22 cellular contexts compared by ENCODE assay signal in the genomic region with DNA sequence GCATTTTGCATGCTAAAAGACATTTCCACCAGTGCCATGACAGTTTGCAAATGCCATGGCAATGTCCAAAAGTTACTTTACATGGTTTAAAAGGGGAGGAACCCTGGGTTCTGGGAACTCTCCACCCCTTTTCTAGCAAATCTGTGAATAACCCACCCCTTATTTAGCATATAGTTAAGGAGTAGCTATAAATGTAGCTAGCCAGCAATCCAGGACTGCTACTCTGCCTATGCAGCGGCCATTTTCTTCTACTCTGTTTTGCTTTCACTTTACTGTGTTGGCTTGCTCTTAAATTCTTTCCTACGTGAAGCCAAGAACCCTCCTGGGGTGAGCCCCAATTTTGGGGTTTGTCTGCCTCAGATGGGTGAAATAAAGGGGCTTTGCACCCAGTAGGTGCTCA.
DNase-seq lines count a peak whose midpoint lies in the region; ATAC-seq and TF ChIP-seq lines count a peak whose summit lies in the region.
"Had no signal": no experiment of that assay in that cellular context is flagged by ENCODE, and none has a peak within 500 bp of the region (broad histone marks: within the 10 kb centered on the region; RNA-seq: fewer than 3 reads in every experiment).

No MANE protein-coding gene starts in this region.

- no peak for TF ChIP-seq CTCF in HFFc6 (IDR thresholded peaks at IDR 0.05)

- H3K27me3 Mint-ChIP-seq in HFFc6 (ENCODE audit: insufficient read depth) = no peaks in the 10 kb centered on the region; the same call in none of the 2 replicates

- H3K4me1 Mint-ChIP-seq in HFFc6 (ENCODE audit: low read depth) = no peaks in the 10 kb centered on the region

- no peaks in the 10 kb centered on the region for H3K36me3 Mint-ChIP-seq in HFFc6 (ENCODE audit: low read depth)
- H3K36me3 Mint-ChIP-seq: CD4-positive, CD25-positive, alpha-beta regulatory T cell; natural killer cell treated with Interleukin-12 subunit alpha and Interleukin-12 subunit beta and Interleukin-15 and Interleukin-18, amount 100 ng/mL, for 72 hours had no signal

- in situ Hi-C loops in KBM-7 (cut with MboI; ENCODE audit: low pct_unique_long_range_greater_than_20kb, low sequenced_read_pairs) = no loop called here

- H3K9me3 Mint-ChIP-seq in HFFc6 = no peaks in the 10 kb centered on the region
- H3K9me3 Mint-ChIP-seq: activated naive CD4-positive, alpha-beta T cell treated with anti-CD3 and anti-CD28 coated beads for 36 hours; activated T-cell treated with anti-CD3 and anti-CD28 coated beads, Interleukin-2, amount 50 U/mL, for 4 hours; dendritic cell treated with granulocyte-macrophage colony-stimulating factor and Interleukin-4, amounts not matched to agents 40 ng/mL and 50 ng/mL, for 4 days; natural killer cell treated with Interleukin-12 subunit alpha and Interleukin-12 subunit beta and Interleukin-15 and Interleukin-18, amount 100 ng/mL, for 72 hours had no signal

- H2AFZ ChIP-seq in ACC112 (ENCODE audit: low read length, unreplicated experiment) = peak overlapping the region; percentile 97

- H3K27me3 ChIP-seq in ACC112 (ENCODE audit: insufficient read depth, low read length) (peaks cover 43% of the 10 kb centered on the region), SJSA1 (replicated peaks) (peaks cover 8% of the 10 kb centered on the region; the same call in 1 of the 2 replicates)
- H3K27me3 ChIP-seq: left lung, sigmoid colon, upper lobe of right lung had no signal

- no peaks in the 10 kb centered on the region for H3K9me3 ChIP-seq in SJSA1 (replicated peaks)
- H3K9me3 ChIP-seq: HAP-1, left lung, sigmoid colon, upper lobe of right lung had no signal

- H3K4me3 ChIP-seq in ACC112 (ENCODE audit: low read depth, low read length) (peak overlapping the region; percentile 55), SJSA1 (peak overlapping the region; percentile 11; the same call in 1 of the 2 replicates)
- H3K4me3 ChIP-seq: HAP-1, left lung, sigmoid colon, SK-N-MC, upper lobe of right lung had no signal

- H3K79me2 ChIP-seq in ACC112 (ENCODE audit: control insufficient read depth, insufficient read depth, low read length, unreplicated experiment) = no peaks in the 10 kb centered on the region

- ATAC-seq in HG03378 (IDR thresholded peaks at IDR 0.05; ENCODE audit: unreplicated experiment) = no peak
- ATAC-seq: activated T-cell treated with anti-CD3 and anti-CD28 coated beads, Interleukin-2, amount 50 U/mL, for 4 hours; foreskin keratinocyte; left lung; natural killer cell treated with Interleukin-12 subunit alpha and Interleukin-12 subunit beta and Interleukin-15 and Interleukin-18, amount 100 ng/mL, for 72 hours; upper lobe of right lung had no signal

- DNase-seq in HFFc6 (peak; percentile 13), SJSA1 (ENCODE audit: low read depth in 1 of 2, low spot score in 2 of 2) (no peak), fibroblast of peridontal ligament (ENCODE audit: extremely low read depth) (peak; percentile 17), NCI-H69 (lab: John Stamatoyannopoulos, UW) (no peak), AG20443 (ENCODE audit: low spot score) (no peak), KBM-7 (no peak)
- DNase-seq: activated naive CD4-positive, alpha-beta T cell treated with anti-CD3 and anti-CD28 coated beads for 36 hours; activated T-cell treated with anti-CD3 and anti-CD28 coated beads, Interleukin-2, amount 50 U/mL, for 4 hours; CD4-positive, CD25-positive, alpha-beta regulatory T cell; foreskin keratinocyte; left lung; NCI-H2081 treated with DMSO at 0.1 percent for 48 hours; NK-92 treated with Interleukin-12 subunit alpha and Interleukin-12 subunit beta, amount 100 ng/mL, for 24 hours; sigmoid colon; T1000; upper lobe of right lung had no signal

- no peak overlapping the region for H3K27ac Mint-ChIP-seq in HFFc6
- H3K27ac Mint-ChIP-seq: activated naive CD4-positive, alpha-beta T cell treated with anti-CD3 and anti-CD28 coated beads for 36 hours; CD4-positive, CD25-positive, alpha-beta regulatory T cell; dendritic cell treated with granulocyte-macrophage colony-stimulating factor and Interleukin-4, amounts not matched to agents 40 ng/mL and 50 ng/mL, for 4 days; natural killer cell treated with Interleukin-12 subunit alpha and Interleukin-12 subunit beta and Interleukin-15 and Interleukin-18, amount 100 ng/mL, for 72 hours had no signal

- H3K36me3 ChIP-seq in ACC112 (ENCODE audit: insufficient read depth, low read length) = no peaks in the 10 kb centered on the region
- no peaks in the 10 kb centered on the region for H3K36me3 ChIP-seq in SJSA1
- H3K36me3 ChIP-seq: HAP-1, left lung, sigmoid colon, upper lobe of right lung had no signal

- H3K27ac ChIP-seq in ACC112 (ENCODE audit: low read depth, low read length) (no peak overlapping the region), SJSA1 (no peak overlapping the region)
- H3K27ac ChIP-seq: foreskin keratinocyte, left lung, sigmoid colon, SK-N-MC, upper lobe of right lung had no signal

- H3K4me3 Mint-ChIP-seq in HFFc6 = no peak overlapping the region; the same call in 1 of the 2 replicates
- H3K4me3 Mint-ChIP-seq: activated naive CD4-positive, alpha-beta T cell treated with anti-CD3 and anti-CD28 coated beads for 36 hours; activated T-cell treated with anti-CD3 and anti-CD28 coated beads, Interleukin-2, amount 50 U/mL, for 4 hours; CD4-positive, CD25-positive, alpha-beta regulatory T cell; dendritic cell treated with granulocyte-macrophage colony-stimulating factor and Interleukin-4, amounts not matched to agents 40 ng/mL and 50 ng/mL, for 4 days; natural killer cell treated with Interleukin-12 subunit alpha and Interleukin-12 subunit beta and Interleukin-15 and Interleukin-18, amount 100 ng/mL, for 72 hours had no signal

- H3K4me1 ChIP-seq in ACC112 (ENCODE audit: control insufficient read depth, insufficient read depth, low read length, unreplicated experiment) = no peaks in the 10 kb centered on the region
- H3K4me1 ChIP-seq in SJSA1 (replicated peaks) = no peaks in the 10 kb centered on the region
- H3K4me1 ChIP-seq: foreskin keratinocyte, left lung, sigmoid colon, upper lobe of right lung had no signal

Comparison
In these comparisons a context has a peak if more than half of its experiments do, and no peak if none do; other contexts are left out.
1. DNase-seq: peak in HFFc6 (single experiment) and fibroblast of peridontal ligament (single experiment); none in SJSA1 (0 of 2), NCI-H69 (single experiment), AG20443 (single experiment) and KBM-7 (single experiment).